In the genomic region with DNA sequence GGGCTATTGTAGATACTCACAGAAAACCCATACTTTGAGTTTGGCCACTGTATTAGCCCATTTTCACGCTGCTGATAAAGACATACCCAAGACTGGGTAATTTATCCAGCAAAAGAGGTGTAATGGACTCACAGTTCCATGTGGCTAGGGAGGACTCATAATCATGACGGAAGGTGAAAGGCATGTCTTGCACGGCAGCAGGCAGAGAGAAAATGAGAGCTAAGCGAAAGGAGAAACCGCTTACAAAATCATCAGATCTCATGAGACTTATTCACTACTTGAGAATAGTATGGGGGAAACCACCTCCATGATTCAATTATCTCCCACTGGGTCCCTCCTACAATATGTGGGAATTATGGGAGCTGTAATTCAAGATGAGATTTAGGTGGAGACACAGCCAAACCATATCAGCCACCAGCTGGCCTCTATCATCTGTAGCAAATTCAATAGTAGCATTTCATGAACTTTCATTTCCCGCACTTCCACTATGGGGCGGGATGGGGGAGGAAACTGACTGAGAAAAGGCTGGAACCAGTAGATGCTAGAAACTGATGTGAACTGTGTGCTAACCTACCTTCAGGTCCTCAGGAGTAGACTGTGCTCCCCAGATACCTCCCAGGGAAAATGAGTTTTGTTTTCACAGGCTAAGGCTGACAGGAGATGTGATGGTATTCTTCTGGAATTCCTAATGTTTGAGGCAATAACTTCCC, we compare ENCODE assay signal across 15 cellular contexts. TPM values are rescaled to one million over a fixed set of nuclear protein-coding genes. Genes with fewer than 3 reads are reported as not detected.
A peak's percentile ranks its signal among the peaks of the same experiment; 100 is the strongest.
DNase-seq lines count a peak whose midpoint lies in the region; ATAC-seq and TF ChIP-seq lines count a peak whose summit lies in the region.
"Had no signal": no experiment of that assay in that cellular context is flagged by ENCODE, and none has a peak within 500 bp of the region (broad histone marks: within the 10 kb centered on the region; RNA-seq: fewer than 3 reads in every experiment).

No MANE protein-coding gene starts in this region.

- H2AFZ ChIP-seq in GM23338 = peak overlapping the region; percentile 43; the same call in 1 of the 2 replicates

- ATAC-seq in GM23338 (no peak), omental fat pad (ENCODE audit: low FRiP score) (peak; percentile 56), HG02938 (IDR thresholded peaks at IDR 0.05; ENCODE audit: unreplicated experiment) (no peak)
- ATAC-seq: CD8-positive, alpha-beta T cell had no signal

- H3K4me3 Mint-ChIP-seq in GM23338 = no peak overlapping the region
- H3K4me3 Mint-ChIP-seq: CD8-positive, alpha-beta T cell had no signal

- H3K9me3 ChIP-seq in SJCRH30 (replicated peaks) = no peaks in the 10 kb centered on the region

- H3K4me2 ChIP-seq in GM23338 = peak overlapping the region; percentile 54; the same call in 1 of the 2 replicates

- H3K79me2 ChIP-seq in GM23338 (replicated peaks; ENCODE audit: insufficient read depth) = no peaks in the 10 kb centered on the region

- H3K27ac ChIP-seq in GM23338 (ENCODE audit: low read depth) = no peak overlapping the region
- no peak overlapping the region for H3K27ac ChIP-seq in SJCRH30
- H3K27ac ChIP-seq: RWPE1, SK-N-MC had no signal

- DNase-seq in DMS79 (lab: John Stamatoyannopoulos, UW) (peak; percentile 28), GM23338 (ENCODE audit: low spot score) (no peak), fibroblast of pulmonary artery (ENCODE audit: low read depth) (peak; percentile 73), omental fat pad (ENCODE audit: low spot score) (no peak), EL (no peak), SJCRH30 (no peak)
- DNase-seq: CD8-positive, alpha-beta T cell; IMR-90; NCI-H1930; NK-92 treated with Interleukin-12 subunit alpha and Interleukin-12 subunit beta, amount 100 ng/mL, for 24 hours; OCI-M1 had no signal

- no peaks in the 10 kb centered on the region for H4K20me1 ChIP-seq in GM23338 (replicated peaks; ENCODE audit: insufficient read depth)

- H3K4me3 ChIP-seq in GM23338 (no peak overlapping the region), fibroblast of pulmonary artery (replicated peaks; ENCODE audit: low read depth, low read length) (no peak overlapping the region), SJCRH30 (no peak overlapping the region)
- H3K4me3 ChIP-seq: SK-N-MC had no signal

- H3K9me2 ChIP-seq in GM23338 (ENCODE audit: insufficient read depth) = no peaks in the 10 kb centered on the region

- H3K4me1 ChIP-seq in GM23338 (ENCODE audit: insufficient read depth) (peaks cover 36% of the 10 kb centered on the region), SJCRH30 (no peaks in the 10 kb centered on the region)

- no peaks in the 10 kb centered on the region; the same call in 2 of the 3 replicates for H3K36me3 Mint-ChIP-seq in GM23338 (ENCODE audit: low read depth)
- H3K36me3 Mint-ChIP-seq: CD8-positive, alpha-beta T cell had no signal

- peaks cover 2% of the 10 kb centered on the region for H3K27me3 Mint-ChIP-seq in GM23338 (ENCODE audit: insufficient read depth, low read depth, poor library complexity)

- 0 out of 3 replicates have a peak, but pooled peaks cover 2% of the 10 kb centered on the region for H3K9me3 Mint-ChIP-seq in GM23338
- H3K9me3 Mint-ChIP-seq: CD8-positive, alpha-beta T cell had no signal

- H3K36me3 ChIP-seq in GM23338 (ENCODE audit: insufficient read depth) = no peaks in the 10 kb centered on the region
- no peaks in the 10 kb centered on the region for H3K36me3 ChIP-seq in SJCRH30

- peaks cover 32% of the 10 kb centered on the region for H3K4me1 Mint-ChIP-seq in GM23338

- H3F3A ChIP-seq in GM23338 (replicated peaks; ENCODE audit: low read depth) = no peaks in the 10 kb centered on the region

- H3K27me3 ChIP-seq in GM23338 (ENCODE audit: insufficient read depth) (no peaks in the 10 kb centered on the region), SJCRH30 (no peaks in the 10 kb centered on the region)

- no peak for TF ChIP-seq CTCF in GM23338 (conservative IDR thresholded peaks at IDR 0.05; ENCODE audit: low read depth in 2 of 2)
- no peak for TF ChIP-seq CTCF in fibroblast of pulmonary artery (IDR thresholded peaks at IDR 0.05; ENCODE audit: low read length, missing control alignments)
- TF ChIP-seq CTCF in omental fat pad (IDR thresholded peaks at IDR 0.05) = no peak

- H3K27ac Mint-ChIP-seq in GM23338 = no peak overlapping the region
- H3K27ac Mint-ChIP-seq: CD8-positive, alpha-beta T cell had no signal

TF ChIP-seq in GM23338, 12 proteins besides CTCF, POLR2A, EP300 and RAD21:
- TF ChIP-seq CREB1 (CRISPR knock-in tag; IDR thresholded peaks at IDR 0.05; ENCODE audit: low read depth) (no peak), POLR2AphosphoS5 (IDR thresholded peaks at IDR 0.05; ENCODE audit: low read depth) (no peak), EZH2 (IDR thresholded peaks at IDR 0.05; ENCODE audit: low read depth, unreplicated experiment) (no peak), ZNF114 (CRISPR knock-in tag; IDR thresholded peaks at IDR 0.05) (no peak), ZNF331 (CRISPR knock-in tag; IDR thresholded peaks at IDR 0.05; ENCODE audit: low read depth) (no peak), JUNB (IDR thresholded peaks at IDR 0.05; ENCODE audit: unreplicated experiment) (no peak)
- TF ChIP-seq, protein P1, sequence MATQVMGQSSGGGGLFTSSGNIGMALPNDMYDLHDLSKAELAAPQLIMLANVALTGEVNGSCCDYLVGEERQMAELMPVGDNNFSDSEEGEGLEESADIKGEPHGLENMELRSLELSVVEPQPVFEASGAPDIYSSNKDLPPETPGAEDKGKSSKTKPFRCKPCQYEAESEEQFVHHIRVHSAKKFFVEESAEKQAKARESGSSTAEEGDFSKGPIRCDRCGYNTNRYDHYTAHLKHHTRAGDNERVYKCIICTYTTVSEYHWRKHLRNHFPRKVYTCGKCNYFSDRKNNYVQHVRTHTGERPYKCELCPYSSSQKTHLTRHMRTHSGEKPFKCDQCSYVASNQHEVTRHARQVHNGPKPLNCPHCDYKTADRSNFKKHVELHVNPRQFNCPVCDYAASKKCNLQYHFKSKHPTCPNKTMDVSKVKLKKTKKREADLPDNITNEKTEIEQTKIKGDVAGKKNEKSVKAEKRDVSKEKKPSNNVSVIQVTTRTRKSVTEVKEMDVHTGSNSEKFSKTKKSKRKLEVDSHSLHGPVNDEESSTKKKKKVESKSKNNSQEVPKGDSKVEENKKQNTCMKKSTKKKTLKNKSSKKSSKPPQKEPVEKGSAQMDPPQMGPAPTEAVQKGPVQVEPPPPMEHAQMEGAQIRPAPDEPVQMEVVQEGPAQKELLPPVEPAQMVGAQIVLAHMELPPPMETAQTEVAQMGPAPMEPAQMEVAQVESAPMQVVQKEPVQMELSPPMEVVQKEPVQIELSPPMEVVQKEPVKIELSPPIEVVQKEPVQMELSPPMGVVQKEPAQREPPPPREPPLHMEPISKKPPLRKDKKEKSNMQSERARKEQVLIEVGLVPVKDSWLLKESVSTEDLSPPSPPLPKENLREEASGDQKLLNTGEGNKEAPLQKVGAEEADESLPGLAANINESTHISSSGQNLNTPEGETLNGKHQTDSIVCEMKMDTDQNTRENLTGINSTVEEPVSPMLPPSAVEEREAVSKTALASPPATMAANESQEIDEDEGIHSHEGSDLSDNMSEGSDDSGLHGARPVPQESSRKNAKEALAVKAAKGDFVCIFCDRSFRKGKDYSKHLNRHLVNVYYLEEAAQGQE (IDR thresholded peaks at IDR 0.05; ENCODE audit: unreplicated experiment) = no peak
- TF ChIP-seq, protein P2, sequence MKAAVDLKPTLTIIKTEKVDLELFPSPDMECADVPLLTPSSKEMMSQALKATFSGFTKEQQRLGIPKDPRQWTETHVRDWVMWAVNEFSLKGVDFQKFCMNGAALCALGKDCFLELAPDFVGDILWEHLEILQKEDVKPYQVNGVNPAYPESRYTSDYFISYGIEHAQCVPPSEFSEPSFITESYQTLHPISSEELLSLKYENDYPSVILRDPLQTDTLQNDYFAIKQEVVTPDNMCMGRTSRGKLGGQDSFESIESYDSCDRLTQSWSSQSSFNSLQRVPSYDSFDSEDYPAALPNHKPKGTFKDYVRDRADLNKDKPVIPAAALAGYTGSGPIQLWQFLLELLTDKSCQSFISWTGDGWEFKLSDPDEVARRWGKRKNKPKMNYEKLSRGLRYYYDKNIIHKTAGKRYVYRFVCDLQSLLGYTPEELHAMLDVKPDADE (IDR thresholded peaks at IDR 0.05) = no peak

RNA-seq across cellular contexts. Expression of a gene that starts 35.3 kb away (rescaled TPM):
- 6.2 and 8.0 TPM in 2 replicates for total RNA-seq in GM23338 (2014; rRNA removed; shearing (Covaris generic))
- polyA plus RNA-seq in GM23338 (2016; fragmentation: Nextera tagmentation; extraction: Ambion mirVana) = 0.63 and 0.82 TPM in 2 replicates
- total RNA-seq in omental fat pad = 1 to 10 TPM; 2.8 to 6.4 (median 5.4) TPM
- 10.8 and 12.0 TPM in 2 replicates for total RNA-seq in SJCRH30 (2014; rRNA removed; shearing (Covaris generic))
- total RNA-seq: CD8-positive, alpha-beta T cell; IMR-90 had no signal
- polyA plus RNA-seq: AG04450, IMR-90 had no signal

Comparison
In these comparisons a context has a peak if more than half of its experiments do, and no peak if none do; other contexts are left out.
1. DNase-seq: peak in DMS79 (single experiment) and fibroblast of pulmonary artery (single experiment); none in GM23338 (single experiment), omental fat pad (single experiment), EL (single experiment) and SJCRH30 (0 of 2).